7 cellular contexts compared by ENCODE assay signal in genomic region chr6:26199773-26200728, GRCh38.
DNase-seq lines count a peak whose midpoint lies in the region; ATAC-seq and TF ChIP-seq lines count a peak whose summit lies in the region.

No MANE protein-coding gene starts in this region.

- peak; percentile 97 for TF ChIP-seq POLR2A in GM18951 (IDR thresholded peaks at IDR 0.05; ENCODE audit: extremely low read depth, insufficient read depth, insufficient read length)
- no peak for TF ChIP-seq POLR2A in right lobe of liver (IDR thresholded peaks at IDR 0.05)

- H3K27me3 Mint-ChIP-seq in brain: peaks cover 25% of the 10 kb centered on the region

- peak overlapping the region; percentile 97 to 99 (median 98) for H3K27ac Mint-ChIP-seq in brain

- peaks cover 0 to 4% (median 3%) of the 10 kb centered on the region in 5 experiments for H3K9me3 Mint-ChIP-seq in brain

- intact Hi-C loops in right lobe of liver (cut with DNase I): no loop called here
- intact Hi-C loops in upper lobe of right lung (cut with DNase I): loop anchor here (2.0 kb wide), 1 partner anchor 17 kb away; a partner anchor contains a TSS

- no peak for TF ChIP-seq CTCF in brain (conservative IDR thresholded peaks at IDR 0.05)
- TF ChIP-seq CTCF in right lobe of liver (IDR thresholded peaks at IDR 0.05): no peak
- no peak for TF ChIP-seq CTCF in upper lobe of right lung (IDR thresholded peaks at IDR 0.05)

- H3K27me3 ChIP-seq in right lobe of liver: no peaks in the 10 kb centered on the region
- H3K27me3 ChIP-seq in upper lobe of right lung: peaks cover 52% of the 10 kb centered on the region

- H3K4me3 ChIP-seq in right lobe of liver (peak overlapping the region; percentile 16 to 69 (median 38)), upper lobe of right lung (peak overlapping the region; percentile 69)

- H3K36me3 ChIP-seq in right lobe of liver (no peaks in the 10 kb centered on the region), upper lobe of right lung (no peaks in the 10 kb centered on the region)

- H3K27ac ChIP-seq in right lobe of liver (peak overlapping the region; percentile 60 to 73 (median 69)), upper lobe of right lung (peak overlapping the region; percentile 97)

- peaks cover 45% of the 10 kb centered on the region for H3K4me1 Mint-ChIP-seq in brain

- peaks cover 18% of the 10 kb centered on the region for H3K36me3 Mint-ChIP-seq in brain

- H3K4me1 ChIP-seq in right lobe of liver (peaks cover 0 to 20% (median 3%) of the 10 kb centered on the region in 4 donors), upper lobe of right lung (peaks cover 6% of the 10 kb centered on the region)

- H3K9me3 ChIP-seq in right lobe of liver: no peaks in the 10 kb centered on the region
- H3K9me3 ChIP-seq in upper lobe of right lung: no peaks in the 10 kb centered on the region

- ATAC-seq in right lobe of liver: peak in 2 of 4 donors; percentile 0 to 1
- ATAC-seq in upper lobe of right lung: no peak

- in situ Hi-C loops in GM18951 (cut with MboI; ENCODE audit: low sequenced_read_pairs, unreplicated experiment): loop anchor here (10.0 kb wide), 1 partner anchor 945 kb away; a partner anchor contains a TSS

- 10% methylated on average over 13 of the region's 20 CpGs for WGBS in right lobe of liver (ENCODE audit: insufficient coverage, low coverage, low lambda C conversion rate, missing lambda C conversion rate)

- peak; percentile 77 for DNase-seq in NCI-H446 treated with DMSO at 0.1 percent for 48 hours (lab: John Stamatoyannopoulos, UW)
- DNase-seq in right lobe of liver: no peak
- peak; percentile 74 for DNase-seq in upper lobe of right lung
- no peak for DNase-seq in DMS 273 treated with DMSO at 0.1 percent for 48 hours (lab: John Stamatoyannopoulos, UW)
- DNase-seq in NCI-H774 (lab: John Stamatoyannopoulos, UW): no peak

- H3K4me3 Mint-ChIP-seq in brain: peak overlapping the region; percentile 89 to 97 (median 95)

Comparison
In these comparisons a context has a peak if more than half of its experiments do, and no peak if none do; other contexts are left out.
1. DNase-seq: peak in NCI-H446 treated with DMSO at 0.1 percent for 48 hours (single experiment) and upper lobe of right lung (single experiment); none in right lobe of liver (0 of 3), DMS 273 treated with DMSO at 0.1 percent for 48 hours (single experiment) and NCI-H774 (single experiment).